ENCODE assay signal across 16 cellular contexts in genomic region chr15:66711260-66711659, GRCh38. TPM values are rescaled to one million over a fixed set of nuclear protein-coding genes. Genes with fewer than 3 reads are reported as not detected.
DNase-seq lines count a peak whose midpoint lies in the region; ATAC-seq and TF ChIP-seq lines count a peak whose summit lies in the region.
"Had no signal": no experiment of that assay in that cellular context is flagged by ENCODE, and none has a peak within 500 bp of the region (broad histone marks: within the 10 kb centered on the region; RNA-seq: fewer than 3 reads in every experiment).

No MANE protein-coding gene starts in this region.

- no peak for TF ChIP-seq CTCF in HEK293 (tag by site-specific recombination; IDR thresholded peaks at IDR 0.05)

- no peak overlapping the region for H3K14ac ChIP-seq in mesenchymal stem cell (ENCODE audit: low read length in 2 of 2)

- H3K79me1 ChIP-seq in mesenchymal stem cell (replicated peaks; ENCODE audit: low read length, poor library complexity, severe bottlenecking), result peaks cover 9% of the 10 kb centered on the region

- CTCF ChIA-PET in HEK293 (lab: Yijun Ruan, JAX), result interaction anchor here (0.8 to 2.8 kb wide), 8 partner anchors 11 to 140 kb away, joined by 3 to 17 read pairs (median 4); no protein-coding TSS in a partner anchor

- H3K4me3 ChIP-seq in HEK293 (ENCODE audit: low read depth, low read length), result no peak overlapping the region
- no peak overlapping the region for H3K4me3 ChIP-seq in SJSA1
- H3K4me3 ChIP-seq in mesenchymal stem cell (ENCODE audit: insufficient read depth in 1 of 2, low read depth in 1 of 2, low read length in 2 of 2), result no peak overlapping the region
- H3K4me3 ChIP-seq in subcutaneous abdominal adipose tissue (ENCODE audit: low read depth in 1 of 5, low read length in 5 of 5), result no peak overlapping the region
- H3K4me3 ChIP-seq: PC-9 had no signal

- peak overlapping the region in 1 of 2 experiments; percentile 32 for H3K4ac ChIP-seq in mesenchymal stem cell (ENCODE audit: low read depth in 1 of 2, low read length in 2 of 2)

- H3K9me3 ChIP-seq in HEK293 (ENCODE audit: control insufficient read depth, insufficient read depth, low read depth, low read length), result no peaks in the 10 kb centered on the region
- H3K9me3 ChIP-seq in SJSA1 (replicated peaks), result no peaks in the 10 kb centered on the region
- no peaks in the 10 kb centered on the region for H3K9me3 ChIP-seq in mesenchymal stem cell (ENCODE audit: control insufficient read depth, low read length)
- no peaks in the 10 kb centered on the region for H3K9me3 ChIP-seq in subcutaneous abdominal adipose tissue (ENCODE audit: control insufficient read depth in 5 of 5, low read length in 5 of 5)

- no peak overlapping the region for H2BK120ac ChIP-seq in mesenchymal stem cell (ENCODE audit: low read depth, low read length)

- no peak overlapping the region for H3K23ac ChIP-seq in mesenchymal stem cell (ENCODE audit: low read length in 2 of 2)

- peak overlapping the region; percentile 30 for H3K9ac ChIP-seq in mesenchymal stem cell (ENCODE audit: low read length)
- H3K9ac ChIP-seq in subcutaneous abdominal adipose tissue (ENCODE audit: low read length in 5 of 5), result no peak overlapping the region

- H3K18ac ChIP-seq in mesenchymal stem cell (ENCODE audit: low read depth in 1 of 2, low read length in 2 of 2), result no peak overlapping the region

- H2BK5ac ChIP-seq in mesenchymal stem cell (ENCODE audit: low read depth, low read length, poor library complexity, severe bottlenecking), result no peak overlapping the region

- no peak overlapping the region for H2BK12ac ChIP-seq in mesenchymal stem cell (ENCODE audit: low read length in 2 of 2)

- POLR2A ChIA-PET in HEK293 (lab: Yijun Ruan, JAX), result interaction anchor here (1.7 to 3.1 kb wide), 4 partner anchors 9 to 68 kb away, joined by 4 to 19 read pairs (median 5); partner anchors contain the start of gene SMAD6

- DNase-seq in SJSA1 (ENCODE audit: low read depth in 1 of 2, low spot score in 2 of 2) (no peak), mesenchymal stem cell (no peak), occipital lobe (lab: John Stamatoyannopoulos, UW) (no peak)
- DNase-seq in stimulated activated naive CD4-positive, alpha-beta T cell (lab: John Stamatoyannopoulos, UW), result no peak
- DNase-seq: AML-193, H7, KBM-7, NCI-H1436, NCI-H1930, NCI-H226, NCI-H524, PC-9 had no signal

- H4K91ac ChIP-seq in mesenchymal stem cell (ENCODE audit: low read length), result no peak overlapping the region

- H2AK5ac ChIP-seq in mesenchymal stem cell (ENCODE audit: low read length, severe bottlenecking), result no peak overlapping the region

- no peak overlapping the region for H4K8ac ChIP-seq in mesenchymal stem cell (ENCODE audit: low read length)

- peaks cover 17% of the 10 kb centered on the region for H3K4me1 ChIP-seq in HEK293 (ENCODE audit: control insufficient read depth, insufficient read depth, low read length)
- peaks cover 80% of the 10 kb centered on the region for H3K4me1 ChIP-seq in SJSA1 (replicated peaks)
- peaks cover 33% of the 10 kb centered on the region for H3K4me1 ChIP-seq in mesenchymal stem cell (ENCODE audit: control insufficient read depth, insufficient read depth, low read depth, low read length)
- peaks cover 0 to 78% (median 73%) of the 10 kb centered on the region in 5 donors for H3K4me1 ChIP-seq in subcutaneous abdominal adipose tissue (ENCODE audit: control insufficient read depth in 5 of 5, insufficient read depth in 5 of 5, low read length in 5 of 5)

- H3K36me3 ChIP-seq in HEK293 (ENCODE audit: control insufficient read depth in 2 of 2, insufficient read depth in 1 of 2, low read length in 2 of 2) (peaks cover 0 to 72% of the 10 kb centered on the region in 2 experiments; a peak in 2 of 3 replicates), SJSA1 (peaks cover 75% of the 10 kb centered on the region), mesenchymal stem cell (ENCODE audit: control insufficient read depth in 1 of 2, insufficient read depth in 2 of 2, low read depth in 1 of 2, low read length in 2 of 2) (peaks cover 4 to 80% of the 10 kb centered on the region in 2 experiments), subcutaneous abdominal adipose tissue (ENCODE audit: control insufficient read depth in 5 of 5, insufficient read depth in 5 of 5, low read length in 5 of 5) (peaks cover 0 to 16% (median 3%) of the 10 kb centered on the region in 5 donors)

- no peak for ATAC-seq in HG02798 (IDR thresholded peaks at IDR 0.05; ENCODE audit: poor library complexity, unreplicated experiment)

- no peak overlapping the region for H2BK15ac ChIP-seq in mesenchymal stem cell (ENCODE audit: low read depth, poor library complexity, severe bottlenecking)

- H3K27me3 ChIP-seq in SJSA1 (replicated peaks) (no peaks in the 10 kb centered on the region), mesenchymal stem cell (ENCODE audit: control insufficient read depth in 1 of 2, insufficient read depth in 1 of 2, low read length in 2 of 2) (no peaks in the 10 kb centered on the region), subcutaneous abdominal adipose tissue (ENCODE audit: control insufficient read depth in 5 of 5, insufficient read depth in 4 of 5, low read length in 5 of 5) (no peaks in the 10 kb centered on the region)

- no peak overlapping the region for H2AFZ ChIP-seq in mesenchymal stem cell (ENCODE audit: low read depth, low read length)
- H2AFZ ChIP-seq: PC-9 had no signal

- WGBS in mesenchymal stem cell, result 58% methylated on average over 1 of the region's 2 CpGs

- H3K4me2 ChIP-seq in mesenchymal stem cell (ENCODE audit: low read length, poor library complexity, severe bottlenecking), result no peak overlapping the region
- H3K4me2 ChIP-seq: PC-9 had no signal

- no peak overlapping the region for H3K27ac ChIP-seq in HEK293 (ENCODE audit: extremely low read depth, low read depth, low read length)
- peak overlapping the region; percentile 89 for H3K27ac ChIP-seq in SJSA1
- no peak overlapping the region for H3K27ac ChIP-seq in mesenchymal stem cell (ENCODE audit: low read length, poor library complexity, severe bottlenecking)
- peak overlapping the region; percentile 39 for H3K27ac ChIP-seq in subcutaneous abdominal adipose tissue (ENCODE audit: low read depth, low read length)
- H3K27ac ChIP-seq: C4-2B, PC-9 had no signal

TF ChIP-seq in HEK293, 187 proteins besides CTCF, POLR2A, EP300 and RAD21 (continues in another document):
- TF ChIP-seq OVOL3 (tag by site-specific recombination; IDR thresholded peaks at IDR 0.05) (no peak), ZNF184 (tag by site-specific recombination; IDR thresholded peaks at IDR 0.05) (no peak), HIC1 (tag by site-specific recombination; IDR thresholded peaks at IDR 0.05) (no peak), ZNF433 (tag by site-specific recombination; IDR thresholded peaks at IDR 0.05; ENCODE audit: low read depth) (no peak), ZNF768 (tag by site-specific recombination; IDR thresholded peaks at IDR 0.05) (peak; percentile 96), MZF1 (tag by site-specific recombination; IDR thresholded peaks at IDR 0.05; ENCODE audit: borderline replicate concordance) (no peak), ZNF791 (tag by site-specific recombination; IDR thresholded peaks at IDR 0.05) (no peak), ZNF580 (tag by site-specific recombination; IDR thresholded peaks at IDR 0.05) (0 out of 2 replicates have a peak, but pooled peaks have one; percentile 31), ZNF639 (tag by site-specific recombination; IDR thresholded peaks at IDR 0.05) (no peak), ZNF175 (tag by site-specific recombination; IDR thresholded peaks at IDR 0.05) (no peak), ZNF704 (tag by site-specific recombination; IDR thresholded peaks at IDR 0.05) (no peak), ZNF324 (tag by site-specific recombination; IDR thresholded peaks at IDR 0.05) (no peak)

RNA-seq across cellular contexts. Expression of gene SMAD6, which starts 9.2 kb away (rescaled TPM):
- total RNA-seq in SJSA1 (2014; rRNA removed; shearing (Covaris generic)), result 46.4 and 78.8 TPM in 2 replicates
- 5.5 TPM for polyA plus RNA-seq in mesenchymal stem cell (2013, experiment 1 of 2)
- polyA plus RNA-seq in mesenchymal stem cell (2013, experiment 2 of 2), result 5.6 TPM
- total RNA-seq in occipital lobe, result 1.9 TPM

Comparison
In these comparisons a context has a peak if more than half of its experiments do, and no peak if none do; other contexts are left out.
1. H3K27ac ChIP-seq: peak in SJSA1 (single experiment) and subcutaneous abdominal adipose tissue (single experiment); none in HEK293 (single experiment) and mesenchymal stem cell (single experiment).
2. RNA of gene SMAD6, which starts 9.2 kb away (total RNA-seq): 46.4 to 78.8 TPM in SJSA1; 1.9 TPM in occipital lobe (single experiment); every median in the first group is over 10 times any median in the second.